ENCODE assay signal across 24 cellular contexts in the genomic region with DNA sequence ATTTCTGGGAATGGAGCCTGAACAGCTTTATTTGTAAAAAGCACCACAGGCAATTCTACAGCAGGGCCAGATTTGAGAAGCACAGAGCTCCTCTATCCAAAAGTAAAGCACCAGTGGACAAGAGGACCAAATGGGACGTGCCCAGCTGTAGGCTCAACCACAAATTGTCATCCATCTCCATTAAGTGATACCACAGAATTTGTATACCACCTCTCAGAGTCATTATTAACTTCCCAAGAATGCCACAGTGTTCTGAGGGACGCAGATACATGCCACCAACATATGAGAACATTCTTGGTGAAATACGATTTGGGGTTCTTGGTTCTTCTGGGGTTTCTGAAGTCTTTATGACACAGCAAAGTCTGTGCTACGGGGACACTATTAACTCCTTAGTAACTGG.
"Had no signal": no experiment of that assay in that cellular context is flagged by ENCODE, and none has a peak within 500 bp of the region (broad histone marks: within the 10 kb centered on the region; RNA-seq: fewer than 3 reads in every experiment).

No MANE protein-coding gene starts in this region.

- H3K9me3 Mint-ChIP-seq: activated T-helper 1 cell treated with anti-CD3 and anti-CD28 coated beads, Interleukin-12 subunit alpha, Interleukin-12 subunit beta, Interleukin-2, Interleukin-4 antibody, amounts not matched to agents 30 ng/mL and 10 ng/mL and 1 ng/mL, durations not matched to agents 14 hours and 24 hours and 36 hours; naive B cell; nephron progenitor cell had no signal

- DNase-seq: activated CD4-positive, alpha-beta memory T cell treated with anti-CD3 and anti-CD28 coated beads for 36 hours; activated CD4-positive, alpha-beta T cell treated with anti-CD3 and anti-CD28 coated beads, Interleukin-2, amount 10 ng/mL, durations not matched to agents 24 days and 14 days; activated CD4-positive, CD25-positive, alpha-beta regulatory T cell treated with anti-CD3 and anti-CD28 coated beads, Interleukin-2, amount 50 U/mL, for 72 hours; activated CD8-positive, alpha-beta memory T cell treated with anti-CD3 and anti-CD28 coated beads, Interleukin-2, amount 50 U/mL, for 4 hours; activated effector memory CD4-positive, alpha-beta T cell treated with anti-CD3 and anti-CD28 coated beads, Interleukin-2, amount 50 U/mL, for 16 hours; activated naive CD4-positive, alpha-beta T cell treated with anti-CD3 and anti-CD28 coated beads, Interleukin-2, amount 50 U/mL, for 16 hours; activated T-cell treated with anti-CD3 and anti-CD28 coated beads, Interleukin-2, amount 50 U/mL, for 1 hour; amygdala; dermis blood vessel endothelial cell; effector CD4-positive, alpha-beta T cell; esophagus squamous epithelium; islet precursor cell; left ventricle myocardium inferior; naive B cell; nephron progenitor cell; pancreas; psoas muscle; stimulated activated CD4-positive, alpha-beta T cell treated with anti-CD3 and anti-CD28 coated beads, Interleukin-2, amount 100 ng/mL, for 48 hours; T-helper 2 cell; uterus had no signal

- H3K27ac Mint-ChIP-seq: activated CD4-positive, alpha-beta memory T cell treated with anti-CD3 and anti-CD28 coated beads for 36 hours; activated CD4-positive, alpha-beta T cell treated with anti-CD3 and anti-CD28 coated beads, Interleukin-2, amount 10 ng/mL, durations not matched to agents 24 days and 14 days; activated T-helper 1 cell treated with anti-CD3 and anti-CD28 coated beads, Interleukin-12 subunit alpha, Interleukin-12 subunit beta, Interleukin-2, Interleukin-4 antibody, amounts not matched to agents 30 ng/mL and 10 ng/mL and 1 ng/mL, durations not matched to agents 14 hours and 24 hours and 36 hours; nephron progenitor cell; stimulated activated naive CD8-positive, alpha-beta T cell treated with anti-CD3 and anti-CD28 coated beads, Interleukin-15, Interleukin-2, amounts not matched to agents 100 ng/mL and 50 ng/mL, for 24 hours; type B pancreatic cell had no signal

- ATAC-seq: pancreas, psoas muscle had no signal

- H3K36me3 Mint-ChIP-seq: activated CD4-positive, alpha-beta memory T cell treated with anti-CD3 and anti-CD28 coated beads for 36 hours; naive B cell; type B pancreatic cell had no signal

- H3K4me3 Mint-ChIP-seq: activated CD4-positive, alpha-beta memory T cell treated with anti-CD3 and anti-CD28 coated beads for 36 hours; activated CD4-positive, alpha-beta T cell treated with anti-CD3 and anti-CD28 coated beads, Interleukin-2, amount 10 ng/mL, durations not matched to agents 24 days and 14 days; activated T-helper 1 cell treated with anti-CD3 and anti-CD28 coated beads, Interleukin-12 subunit alpha, Interleukin-12 subunit beta, Interleukin-2, Interleukin-4 antibody, amounts not matched to agents 30 ng/mL and 10 ng/mL and 1 ng/mL, durations not matched to agents 14 hours and 24 hours and 36 hours; central memory CD8-positive, alpha-beta T cell; naive B cell; nephron progenitor cell; stimulated activated naive CD8-positive, alpha-beta T cell treated with anti-CD3 and anti-CD28 coated beads, Interleukin-15, Interleukin-2, amounts not matched to agents 100 ng/mL and 50 ng/mL, for 24 hours; type B pancreatic cell had no signal

- H3K4me1 Mint-ChIP-seq: activated CD4-positive, alpha-beta T cell treated with anti-CD3 and anti-CD28 coated beads, Interleukin-2, amount 10 ng/mL, durations not matched to agents 24 days and 14 days; central memory CD8-positive, alpha-beta T cell; nephron progenitor cell had no signal

- H3K27me3 Mint-ChIP-seq: activated CD4-positive, alpha-beta memory T cell treated with anti-CD3 and anti-CD28 coated beads for 36 hours; activated CD4-positive, alpha-beta T cell treated with anti-CD3 and anti-CD28 coated beads, Interleukin-2, amount 10 ng/mL, durations not matched to agents 24 days and 14 days; central memory CD8-positive, alpha-beta T cell; stimulated activated naive CD8-positive, alpha-beta T cell treated with anti-CD3 and anti-CD28 coated beads, Interleukin-15, Interleukin-2, amounts not matched to agents 100 ng/mL and 50 ng/mL, for 24 hours had no signal
